Comparison of ENCODE assay signal across 8 cellular contexts in the genomic region with DNA sequence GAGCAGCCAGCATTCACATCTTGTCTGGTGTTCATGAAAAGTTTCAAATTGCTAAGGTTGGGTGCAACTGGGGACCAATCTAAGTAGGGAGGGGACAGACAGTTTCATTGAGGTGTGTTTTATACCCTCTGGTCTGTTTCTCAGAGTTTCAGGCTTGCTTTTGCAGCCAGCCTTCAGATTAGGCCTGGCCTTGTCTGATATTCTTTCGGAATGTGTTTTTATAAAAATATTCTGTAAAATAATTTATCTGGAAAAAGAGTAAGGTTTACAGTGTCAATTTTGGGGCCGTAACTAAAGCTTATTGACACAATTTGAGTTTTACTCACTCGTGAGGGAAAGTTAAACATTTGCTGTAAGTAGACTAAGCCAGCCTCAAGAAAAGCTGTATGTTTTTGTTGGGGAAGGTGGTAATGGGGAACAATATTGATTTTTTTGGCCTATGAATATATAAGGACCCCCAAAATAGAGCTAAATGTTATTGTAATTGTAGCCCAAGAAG. TPM values are rescaled to one million over a fixed set of nuclear protein-coding genes. Genes with fewer than 3 reads are reported as not detected.
DNase-seq lines count a peak whose midpoint lies in the region; ATAC-seq and TF ChIP-seq lines count a peak whose summit lies in the region.

No MANE protein-coding gene starts in this region.

- H3K27ac Mint-ChIP-seq in glutamatergic neuron (ENCODE audit: unreplicated experiment) = peak overlapping the region; percentile 98

- H3K27ac ChIP-seq in heart left ventricle = peak overlapping the region; percentile 83 to 98 (median 96)
- H3K27ac ChIP-seq in VCaP = peak overlapping the region; percentile 97
- peak overlapping the region; percentile 97 for H3K27ac ChIP-seq in skeletal muscle tissue (ENCODE audit: low read depth, low read length)

- DNase-seq in heart left ventricle (no peak), left cardiac atrium (no peak), glutamatergic neuron (no peak), NCI-H82 (lab: John Stamatoyannopoulos, UW) (no peak)
- DNase-seq in stimulated activated naive CD4-positive, alpha-beta T cell treated with Interleukin-2 at 50 U/mL for 16 hours (lab: John Stamatoyannopoulos, UW) = no peak

- peaks cover 5% of the 10 kb centered on the region for H3K27me3 Mint-ChIP-seq in glutamatergic neuron (ENCODE audit: unreplicated experiment)

- TF ChIP-seq POLR2A in heart left ventricle (IDR thresholded peaks at IDR 0.05) = no peak

- peak overlapping the region; percentile 71 to 95 (median 87) for H3K4me3 ChIP-seq in heart left ventricle
- peak overlapping the region; percentile 80 to 93 (median 90) for H3K4me3 ChIP-seq in skeletal muscle tissue (ENCODE audit: low read length in 3 of 3)

- H3K36me3 ChIP-seq in heart left ventricle (no peaks in the 10 kb centered on the region), skeletal muscle tissue (ENCODE audit: control insufficient read depth in 3 of 3, insufficient read depth in 3 of 3, low read length in 3 of 3) (no peaks in the 10 kb centered on the region)

- TF ChIP-seq CTCF in heart left ventricle (IDR thresholded peaks at IDR 0.05) (no peak), VCaP (conservative IDR thresholded peaks at IDR 0.05) (no peak), glutamatergic neuron (IDR thresholded peaks at IDR 0.05; ENCODE audit: partially characterized antibody, unreplicated experiment) (no peak)

- peaks cover 0 to 59% (median 22%) of the 10 kb centered on the region in 12 donors for H3K4me1 ChIP-seq in heart left ventricle
- H3K4me1 ChIP-seq in skeletal muscle tissue (ENCODE audit: control insufficient read depth in 3 of 3, insufficient read depth in 3 of 3, low read length in 3 of 3) = peaks cover 8 to 18% (median 14%) of the 10 kb centered on the region in 3 donors

- H3K4me3 Mint-ChIP-seq in glutamatergic neuron (ENCODE audit: unreplicated experiment) = peak overlapping the region; percentile 99

- peaks cover 21% of the 10 kb centered on the region for H3K4me1 Mint-ChIP-seq in glutamatergic neuron (ENCODE audit: low read depth, unreplicated experiment)

- no peak for ATAC-seq in heart left ventricle
- ATAC-seq in left cardiac atrium = no peak
- peak; percentile 12 for ATAC-seq in HG02973 (IDR thresholded peaks at IDR 0.05; ENCODE audit: unreplicated experiment)

- intact Hi-C loops in heart left ventricle (cut with DNase I) = loop anchor here in 1 of 10 donors (10.0 kb wide), 1 partner anchor 318 kb away; the partner anchor contains the start of gene TMEM30A
- intact Hi-C loops in left cardiac atrium (cut with DNase I) = no loop called here

- 4 to 7% (median 6%) methylated on average over 3 of the region's 3 CpGs for WGBS in heart left ventricle, 4 donors

- H3K36me3 Mint-ChIP-seq in glutamatergic neuron (ENCODE audit: unreplicated experiment) = no peaks in the 10 kb centered on the region

- peak overlapping the region; percentile 96 to 98 (median 98) for H3K9ac ChIP-seq in skeletal muscle tissue (ENCODE audit: low read depth in 1 of 3, low read length in 3 of 3)

- H3K9me3 Mint-ChIP-seq in glutamatergic neuron (ENCODE audit: unreplicated experiment) = peaks cover 6% of the 10 kb centered on the region

- H3K27me3 ChIP-seq in heart left ventricle (no peaks in the 10 kb centered on the region), skeletal muscle tissue (ENCODE audit: control insufficient read depth in 3 of 3, insufficient read depth in 3 of 3, low read length in 3 of 3) (no peaks in the 10 kb centered on the region)

- H3K9me3 ChIP-seq in heart left ventricle (no peaks in the 10 kb centered on the region), skeletal muscle tissue (ENCODE audit: control insufficient read depth in 3 of 3, low read length in 3 of 3) (no peaks in the 10 kb centered on the region)

RNA-seq across cellular contexts. Expression of gene SENP6, which starts 1.3 kb away (rescaled TPM):
- total RNA-seq in heart left ventricle (10 to 100 TPM; 49.9 to 71.5 (median 54.4) TPM), left cardiac atrium (10 to 100 TPM; 48.7 to 67.4 TPM), glutamatergic neuron (ENCODE audit: unreplicated experiment) (113 TPM), skeletal muscle tissue (91.3 TPM)
- 10 to 100 TPM; 16.2 to 23.7 TPM for polyA plus RNA-seq in heart left ventricle
